ENCODE assay signal across 1 cellular context in the genomic region with DNA sequence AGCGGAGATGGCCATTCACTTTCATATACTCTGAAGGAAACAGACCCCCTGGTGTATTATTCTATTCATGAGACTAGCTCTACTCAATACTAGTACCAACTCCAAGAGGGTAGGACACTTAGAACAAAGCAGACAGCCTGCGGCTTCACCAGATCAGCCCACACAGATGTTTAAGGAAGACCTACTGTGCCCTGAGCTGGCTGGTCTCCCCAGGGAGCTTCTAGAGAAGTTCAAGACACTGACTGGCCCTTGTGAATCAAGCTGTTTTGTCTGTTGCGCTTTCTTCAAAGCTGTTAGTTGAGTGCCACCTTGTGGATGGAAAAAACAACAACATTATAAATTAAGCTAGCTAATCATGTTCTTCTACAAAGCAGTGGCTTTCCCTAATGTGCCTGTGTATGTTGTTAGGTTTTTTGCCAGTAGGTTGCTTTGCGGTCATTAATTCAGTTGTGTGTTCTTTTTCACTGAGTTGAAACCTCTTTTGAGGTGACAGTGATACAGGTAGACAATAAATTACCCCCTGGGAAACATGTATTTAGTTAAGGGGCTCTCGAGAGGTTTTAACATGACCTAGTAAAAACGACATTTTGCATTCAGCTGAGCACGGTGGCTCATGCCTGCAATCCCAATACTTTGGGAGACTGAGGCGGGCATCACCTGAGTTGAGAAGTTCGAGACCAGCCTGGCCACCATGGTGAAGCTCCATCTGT.
TF ChIP-seq lines count a peak whose summit lies in the region.

No MANE protein-coding gene starts in this region.

TF ChIP-seq in HepG2, 621 proteins besides CTCF, POLR2A, EP300 and RAD21 (continued from another document):
- TF ChIP-seq KLF6 (CRISPR knock-in tag; IDR thresholded peaks at IDR 0.05) (0 out of 2 replicates have a peak, but pooled peaks have one; percentile 33), IRF2 (CRISPR knock-in tag; IDR thresholded peaks at IDR 0.05) (peak; percentile 55; the same call in 1 of the 2 replicates), KDM2A (CRISPR knock-in tag; IDR thresholded peaks at IDR 0.05; ENCODE audit: borderline replicate concordance, low read depth) (0 out of 2 replicates have a peak, but pooled peaks have one; percentile 24), GATAD2A (CRISPR knock-in tag; IDR thresholded peaks at IDR 0.05) (0 out of 2 replicates have a peak, but pooled peaks have one; percentile 33), SMC3 (IDR thresholded peaks at IDR 0.05; ENCODE audit: low read length) (peak; percentile 97), MIXL1 (CRISPR knock-in tag; IDR thresholded peaks at IDR 0.05) (0 out of 2 replicates have a peak, but pooled peaks have one; percentile 58), KLF9 (CRISPR knock-in tag; IDR thresholded peaks at IDR 0.05; ENCODE audit: low read depth) (no peak), ZNF501 (CRISPR knock-in tag; IDR thresholded peaks at IDR 0.05) (0 out of 2 replicates have a peak, but pooled peaks have one; percentile 50)
